In genomic region chr3:33114622-33115023, GRCh38 we compare ENCODE assay signal across 8 cellular contexts. TPM values are rescaled to one million over a fixed set of nuclear protein-coding genes. Genes with fewer than 3 reads are reported as not detected.
DNase-seq lines count a peak whose midpoint lies in the region; ATAC-seq and TF ChIP-seq lines count a peak whose summit lies in the region.

No MANE protein-coding gene starts in this region.

- ATAC-seq in lung (ENCODE audit: insufficient read depth, low FRiP score) (no peak), GM19463 (IDR thresholded peaks at IDR 0.05; ENCODE audit: unreplicated experiment) (no peak), HG03342 (IDR thresholded peaks at IDR 0.05; ENCODE audit: unreplicated experiment) (no peak)

- no peaks in the 10 kb centered on the region for H3K27me3 ChIP-seq in lung (ENCODE audit: control insufficient read depth, insufficient read depth)

- no peak for DNase-seq in activated naive CD4-positive, alpha-beta T cell treated with anti-CD3 and anti-CD28 coated beads for 36 hours
- no peak for DNase-seq in activated naive CD4-positive, alpha-beta T cell (lab: John Stamatoyannopoulos, UW)
- DNase-seq in astrocyte of the spinal cord (ENCODE audit: low read depth, low spot score) (no peak), lung (ENCODE audit: low spot score) (no peak), type B pancreatic cell (ENCODE audit: extremely low spot score, unreplicated experiment) (no peak), NCI-H446 treated with DMSO at 0.1 percent for 48 hours (lab: John Stamatoyannopoulos, UW) (no peak)

- TF ChIP-seq CTCF in astrocyte of the spinal cord (IDR thresholded peaks at IDR 0.05; ENCODE audit: low read depth, low read length): no peak
- TF ChIP-seq CTCF in lung (IDR thresholded peaks at IDR 0.05; ENCODE audit: control extremely low read depth, extremely low read depth): no peak
- no peak for TF ChIP-seq CTCF in type B pancreatic cell (conservative IDR thresholded peaks at IDR 0.05)

- CTCF ChIA-PET in activated naive CD4-positive, alpha-beta T cell treated with anti-CD3 and anti-CD28 coated beads for 36 hours (lab: Charles Lee): interaction anchor here (0.8 to 1.9 kb wide), 3 partner anchors 17 to 166 kb away, joined by 3 to 6 read pairs (median 3); no protein-coding TSS in a partner anchor

- no peak overlapping the region for H3K27ac Mint-ChIP-seq in activated naive CD4-positive, alpha-beta T cell treated with anti-CD3 and anti-CD28 coated beads for 36 hours
- H3K27ac Mint-ChIP-seq in type B pancreatic cell: peak overlapping the region; percentile 73

- H3K4me3 ChIP-seq in astrocyte of the spinal cord (ENCODE audit: low read depth, low read length): peak overlapping the region; percentile 57
- peak overlapping the region; percentile 83 for H3K4me3 ChIP-seq in lung

- peaks cover 36% of the 10 kb centered on the region for H3K4me1 Mint-ChIP-seq in activated naive CD4-positive, alpha-beta T cell treated with anti-CD3 and anti-CD28 coated beads for 36 hours (ENCODE audit: low read depth)
- H3K4me1 Mint-ChIP-seq in type B pancreatic cell (ENCODE audit: unreplicated experiment): peaks cover 36% of the 10 kb centered on the region

- peak overlapping the region; percentile 78 for H3K4me3 Mint-ChIP-seq in activated naive CD4-positive, alpha-beta T cell treated with anti-CD3 and anti-CD28 coated beads for 36 hours
- peak overlapping the region; percentile 90 for H3K4me3 Mint-ChIP-seq in type B pancreatic cell

- no peaks in the 10 kb centered on the region for H3K9me3 ChIP-seq in lung (ENCODE audit: control insufficient read depth in 2 of 2, insufficient read depth in 1 of 2, low read length in 1 of 2)

- no peaks in the 10 kb centered on the region for H3K36me3 Mint-ChIP-seq in activated naive CD4-positive, alpha-beta T cell treated with anti-CD3 and anti-CD28 coated beads for 36 hours (ENCODE audit: low read depth)
- peaks cover 6% of the 10 kb centered on the region for H3K36me3 Mint-ChIP-seq in type B pancreatic cell

- H3K27me3 Mint-ChIP-seq in activated naive CD4-positive, alpha-beta T cell treated with anti-CD3 and anti-CD28 coated beads for 36 hours (ENCODE audit: low read depth): no peaks in the 10 kb centered on the region
- no peaks in the 10 kb centered on the region for H3K27me3 Mint-ChIP-seq in type B pancreatic cell

- in situ Hi-C loops in astrocyte of the spinal cord (cut with HindIII; ENCODE audit: low sequenced_read_pairs): no loop called here

- WGBS in lung, 2 donors: 46% methylated on average over 14 of the region's 14 CpGs

- intact Hi-C loops in activated naive CD4-positive, alpha-beta T cell treated with anti-CD3 and anti-CD28 coated beads for 36 hours (cut with micrococcal nuclease): loop anchor here (1.0 to 5.0 kb wide), 8 partner anchors 17 to 683 kb away; partner anchors contain the start of genes CLASP2, CNOT10, DYNC1LI1 and GLB1

- peak overlapping the region; percentile 86 to 96 for H3K27ac ChIP-seq in lung (ENCODE audit: low read depth in 1 of 2, low read length in 1 of 2)

- no peaks in the 10 kb centered on the region for H3K9me3 Mint-ChIP-seq in activated naive CD4-positive, alpha-beta T cell treated with anti-CD3 and anti-CD28 coated beads for 36 hours
- H3K9me3 Mint-ChIP-seq in type B pancreatic cell: no peaks in the 10 kb centered on the region

- H3K36me3 ChIP-seq in lung (ENCODE audit: control insufficient read depth in 2 of 2, insufficient read depth in 2 of 2, low read length in 2 of 2): peaks cover 0 to 3% of the 10 kb centered on the region in 2 donors

- H3K4me1 ChIP-seq in lung (ENCODE audit: control insufficient read depth in 2 of 2, insufficient read depth in 2 of 2, low read length in 2 of 2): peaks cover 0 to 4% of the 10 kb centered on the region in 2 donors

RNA-seq across cellular contexts. Expression of gene CRTAP, which starts 0.8 kb away (rescaled TPM):
- total RNA-seq in activated naive CD4-positive, alpha-beta T cell treated with anti-CD3 and anti-CD28 coated beads for 36 hours: 10 to 100 TPM; 48.1 to 51.1 TPM
- total RNA-seq in lung: 100 to 1,000 TPM; 180 to 233 TPM
- polyA plus RNA-seq in lung: 100 to 1,000 TPM in 1 of 2 donors, 10 to 100 TPM in 1; 78.4 to 105 TPM
- total RNA-seq in type B pancreatic cell (ENCODE audit: low replicate concordance): 83.2 and 138 TPM in 2 replicates

RNA-seq across cellular contexts. Expression of gene GLB1, which starts 17.7 kb away (rescaled TPM):
- 10 to 100 TPM; 32.0 to 36.3 TPM for total RNA-seq in activated naive CD4-positive, alpha-beta T cell treated with anti-CD3 and anti-CD28 coated beads for 36 hours
- total RNA-seq in lung: 10 to 100 TPM; 38.6 to 89.8 TPM
- 10 to 100 TPM; 13.9 to 47.3 TPM for polyA plus RNA-seq in lung
- total RNA-seq in type B pancreatic cell (ENCODE audit: low replicate concordance): 88.2 and 94.3 TPM in 2 replicates

RNA-seq across cellular contexts. Expression of gene TMPPE, which starts 17.7 kb away (rescaled TPM):
- 1 to 10 TPM; 3.2 to 3.3 TPM for total RNA-seq in activated naive CD4-positive, alpha-beta T cell treated with anti-CD3 and anti-CD28 coated beads for 36 hours
- 10 to 100 TPM in 1 of 2 donors, 1 to 10 TPM in 1; 8.4 to 16.5 TPM for total RNA-seq in lung
- polyA plus RNA-seq in lung: 1 to 10 TPM; 1.4 to 2.1 TPM
- 9.9 and 13.0 TPM in 2 replicates for total RNA-seq in type B pancreatic cell (ENCODE audit: low replicate concordance)
